In the genomic region with DNA sequence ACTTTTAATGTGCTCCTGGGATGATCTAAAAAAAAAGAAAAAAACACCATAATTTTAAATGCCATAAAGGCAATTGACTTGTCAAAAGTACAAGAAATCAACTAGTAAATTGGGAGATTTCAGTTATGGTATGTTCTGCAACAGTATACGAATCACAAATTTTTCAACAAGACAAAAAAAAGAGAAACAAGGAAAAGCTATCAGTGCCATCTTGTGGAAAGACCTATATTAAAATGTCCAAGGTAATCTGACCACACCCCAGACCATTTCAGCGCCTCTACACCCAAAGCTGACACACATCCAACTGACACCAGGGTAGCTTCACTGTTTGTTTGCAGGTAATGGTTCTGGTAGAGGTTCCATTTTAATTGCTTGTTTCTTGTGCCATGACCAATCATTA, we compare ENCODE assay signal across 15 cellular contexts. TPM values are rescaled to one million over a fixed set of nuclear protein-coding genes. Genes with fewer than 3 reads are reported as not detected.
A peak's percentile ranks its signal among the peaks of the same experiment; 100 is the strongest.
DNase-seq lines count a peak whose midpoint lies in the region; ATAC-seq and TF ChIP-seq lines count a peak whose summit lies in the region.
"Had no signal": no experiment of that assay in that cellular context is flagged by ENCODE, and none has a peak within 500 bp of the region (broad histone marks: within the 10 kb centered on the region; RNA-seq: fewer than 3 reads in every experiment).

No MANE protein-coding gene starts in this region.

- TF ChIP-seq CTCF in adrenal gland (IDR thresholded peaks at IDR 0.05) (peak in 4 of 6 experiments; percentile 15 to 27 (median 26)), right lobe of liver (IDR thresholded peaks at IDR 0.05) (peak; percentile 22 to 49 (median 37)), vagina (IDR thresholded peaks at IDR 0.05) (no peak)

- H3K4me1 ChIP-seq in adrenal gland (replicated peaks in 1 of 2) (peaks cover 0 to 16% of the 10 kb centered on the region in 2 donors), right lobe of liver (peaks cover 0 to 14% (median 5%) of the 10 kb centered on the region in 4 donors), vagina (peaks cover 9% of the 10 kb centered on the region)

- intact Hi-C loops in adrenal gland (cut with DNase I) (no loop called here), right lobe of liver (cut with DNase I) (loop anchor here in 1 of 2 donors (5.0 kb wide), 1 partner anchor 218 kb away; no protein-coding TSS in a partner anchor), vagina (cut with DNase I) (no loop called here)

- H3K27ac ChIP-seq in adrenal gland: no peak overlapping the region
- no peak overlapping the region for H3K27ac ChIP-seq in right lobe of liver
- no peak overlapping the region for H3K27ac ChIP-seq in vagina
- H3K27ac ChIP-seq: left lung, pancreas had no signal

- TF ChIP-seq POLR2A in adrenal gland (IDR thresholded peaks at IDR 0.05) (no peak), right lobe of liver (IDR thresholded peaks at IDR 0.05) (no peak), vagina (IDR thresholded peaks at IDR 0.05) (no peak)

- H3K36me3 ChIP-seq in adrenal gland (replicated peaks in 1 of 2): no peaks in the 10 kb centered on the region
- no peaks in the 10 kb centered on the region for H3K36me3 ChIP-seq in right lobe of liver
- no peaks in the 10 kb centered on the region for H3K36me3 ChIP-seq in vagina
- H3K36me3 ChIP-seq: left lung, pancreas had no signal

- H3K4me3 ChIP-seq in adrenal gland (no peak overlapping the region), right lobe of liver (no peak overlapping the region), vagina (no peak overlapping the region)
- H3K4me3 ChIP-seq: left lung, pancreas had no signal

- H3K9me3 ChIP-seq in adrenal gland (replicated peaks in 1 of 3): no peaks in the 10 kb centered on the region
- no peaks in the 10 kb centered on the region for H3K9me3 ChIP-seq in right lobe of liver
- H3K9me3 ChIP-seq in vagina: no peaks in the 10 kb centered on the region
- H3K9me3 ChIP-seq: left lung, pancreas had no signal

- 75 to 88% (median 84%) methylated on average over 2 of the region's 2 CpGs for WGBS in adrenal gland, 4 donors
- WGBS in right lobe of liver (ENCODE audit: insufficient coverage, low coverage, low lambda C conversion rate, missing lambda C conversion rate): 36% methylated on average over 2 of the region's 2 CpGs

- ATAC-seq in right lobe of liver: peak in 3 of 4 donors; percentile 13 to 42 (median 41)
- ATAC-seq: left lung, pancreas had no signal

- H3K27me3 ChIP-seq in adrenal gland (no peaks in the 10 kb centered on the region), right lobe of liver (no peaks in the 10 kb centered on the region), vagina (no peaks in the 10 kb centered on the region)
- H3K27me3 ChIP-seq: left lung, pancreas had no signal

- peak; percentile 55 for DNase-seq in NOMO-1 treated with DMSO at 0.1 percent for 48 hours (lab: John Stamatoyannopoulos, UW; ENCODE audit: unreplicated experiment)
- DNase-seq in NOMO-1 treated with dmso at 0.1 percent for 144 hours (lab: John Stamatoyannopoulos, UW; ENCODE audit: unreplicated experiment): no peak
- DNase-seq in NCI-H226: peak; percentile 29
- DNase-seq in adrenal gland: no peak
- no peak for DNase-seq in right lobe of liver
- no peak for DNase-seq in SKM-1 (lab: John Stamatoyannopoulos, UW; ENCODE audit: unreplicated experiment)
- no peak for DNase-seq in stimulated activated CD4-positive, alpha-beta T cell treated with anti-CD3 and anti-CD28 coated beads, Interleukin-15, amount 100 ng/mL, for 24 hours
- DNase-seq in vagina (ENCODE audit: extremely low spot score in 2 of 2): no peak
- DNase-seq: activated CD4-positive, alpha-beta T cell treated with anti-CD3 and anti-CD28 coated beads for 1 hour; activated naive CD4-positive, alpha-beta T cell; left lung; NCI-H446; pancreas had no signal

RNA-seq across cellular contexts. Expression of gene DUSP23, which starts 5.0 kb away (rescaled TPM):
- 100 to 1,000 TPM in 6 of 8 donors, 10 to 100 TPM in 2; 61.5 to 260 (median 142) TPM for total RNA-seq in adrenal gland
- polyA plus RNA-seq in adrenal gland: 100 to 1,000 TPM in 1 of 3 donors, 10 to 100 TPM in 2; 28.3 to 217 (median 75.8) TPM
- total RNA-seq in right lobe of liver: 100 to 1,000 TPM in 1 of 6 experiments, 10 to 100 TPM in 5; 28.3 to 125 (median 69.4) TPM
- 106 TPM for total RNA-seq in vagina

RNA-seq across cellular contexts. Expression of gene FCRL6, which starts 26.4 kb away (rescaled TPM):
- 1 to 10 TPM in 3 of 8 donors, under 1 TPM in 2, not detected in 3; 0.28 to 2.2 (median 1.1) TPM for total RNA-seq in adrenal gland
- polyA plus RNA-seq in adrenal gland: under 1 TPM; 0.24 to 0.37 (median 0.26) TPM
- under 1 TPM in 4 of 6 experiments, not detected in 2; 0.40 to 0.62 (median 0.51) TPM for total RNA-seq in right lobe of liver
- total RNA-seq in vagina: not detected
- total RNA-seq: skeletal muscle tissue had no signal

RNA-seq across cellular contexts. Expression of gene SLAMF8, which starts 51.0 kb away (rescaled TPM):
- 10 to 100 TPM in 4 of 8 donors, 1 to 10 TPM in 3, under 1 TPM in 1; 0.91 to 20.4 (median 12.8) TPM for total RNA-seq in adrenal gland
- 10 to 100 TPM in 1 of 3 donors, 1 to 10 TPM in 2; 6.4 to 24.2 (median 6.5) TPM for polyA plus RNA-seq in adrenal gland
- 1 to 10 TPM in 5 of 6 experiments, under 1 TPM in 1; 0.33 to 5.7 (median 2.5) TPM for total RNA-seq in right lobe of liver
- 1.5 TPM for total RNA-seq in vagina
- total RNA-seq: A673 had no signal

Comparison
In these comparisons a context has a peak if more than half of its experiments do, and no peak if none do; other contexts are left out.
1. DNase-seq: peak in NOMO-1 treated with DMSO at 0.1 percent for 48 hours (single experiment) and NCI-H226 (single experiment); none in NOMO-1 treated with dmso at 0.1 percent for 144 hours (single experiment), adrenal gland (0 of 7), right lobe of liver (0 of 3), SKM-1 (single experiment), stimulated activated CD4-positive, alpha-beta T cell treated with anti-CD3 and anti-CD28 coated beads, Interleukin-15, amount 100 ng/mL, for 24 hours (single experiment) and vagina (0 of 2).
2. CTCF ChIP-seq: peak in adrenal gland (4 of 6) and right lobe of liver (4 of 4); none in vagina (0 of 3).